In genomic region chr3:186235554-186235953, GRCh38 we compare ENCODE assay signal across 10 cellular contexts.
A peak's percentile ranks its signal among the peaks of the same experiment; 100 is the strongest.
DNase-seq lines count a peak whose midpoint lies in the region; ATAC-seq and TF ChIP-seq lines count a peak whose summit lies in the region.
"Had no signal": no experiment of that assay in that cellular context is flagged by ENCODE, and none has a peak within 500 bp of the region (broad histone marks: within the 10 kb centered on the region; RNA-seq: fewer than 3 reads in every experiment).

No MANE protein-coding gene starts in this region.

- DNase-seq in activated T-cell treated with anti-CD3 and anti-CD28 coated beads, Interleukin-2, amount 50 U/mL, for 4 hours: no peak
- no peak for DNase-seq in activated T-cell treated with anti-CD3 and anti-CD28 coated beads, Interleukin-2, amount 50 U/mL, for 1 hour
- DNase-seq in NCI-H2107 (lab: John Stamatoyannopoulos, UW) (no peak), mucosa of descending colon (no peak)
- DNase-seq in activated CD4-positive, CD25-positive, alpha-beta regulatory T cell treated with anti-CD3 and anti-CD28 coated beads, Interleukin-2, amount 50 U/mL, for 72 hours: no peak
- DNase-seq: ACHN, SJCRH30 had no signal

- H3K36me3 Mint-ChIP-seq in activated T-cell treated with anti-CD3 and anti-CD28 coated beads, Interleukin-2, amount 50 U/mL, for 4 hours (ENCODE audit: insufficient read depth): no peaks in the 10 kb centered on the region

- H3K36me3 ChIP-seq in skeletal muscle tissue (ENCODE audit: control insufficient read depth in 3 of 3, insufficient read depth in 3 of 3, low read length in 3 of 3) (no peaks in the 10 kb centered on the region), mucosa of descending colon (ENCODE audit: low read depth) (no peaks in the 10 kb centered on the region)
- H3K36me3 ChIP-seq: SJCRH30 had no signal

- intact Hi-C loops in mucosa of descending colon (cut with DNase I, micrococcal nuclease): no loop called here

- H3K4me1 ChIP-seq in skeletal muscle tissue (ENCODE audit: control insufficient read depth in 3 of 3, insufficient read depth in 3 of 3, low read length in 3 of 3) (peaks cover 7 to 33% (median 29%) of the 10 kb centered on the region in 3 donors), mucosa of descending colon (ENCODE audit: low read depth) (no peaks in the 10 kb centered on the region)
- H3K4me1 ChIP-seq: SJCRH30 had no signal

- H3K4me1 Mint-ChIP-seq in activated T-cell treated with anti-CD3 and anti-CD28 coated beads, Interleukin-2, amount 50 U/mL, for 4 hours (ENCODE audit: low read depth): peaks cover 8% of the 10 kb centered on the region

- peak; percentile 72 to 73 for ATAC-seq in activated T-cell treated with anti-CD3 and anti-CD28 coated beads, Interleukin-2, amount 50 U/mL, for 4 hours
- ATAC-seq in GM21576 (IDR thresholded peaks at IDR 0.05; ENCODE audit: unreplicated experiment) (peak; percentile 91), HG03439 (IDR thresholded peaks at IDR 0.05; ENCODE audit: unreplicated experiment) (peak; percentile 70), mucosa of descending colon (no peak)

- no peak overlapping the region for H3K9ac ChIP-seq in skeletal muscle tissue (ENCODE audit: low read depth in 1 of 3, low read length in 3 of 3)

- H3K9me3 Mint-ChIP-seq in activated T-cell treated with anti-CD3 and anti-CD28 coated beads, Interleukin-2, amount 50 U/mL, for 4 hours: no peaks in the 10 kb centered on the region

- TF ChIP-seq CTCF in mucosa of descending colon (IDR thresholded peaks at IDR 0.05): no peak

- no peak overlapping the region for H3K4me3 ChIP-seq in skeletal muscle tissue (ENCODE audit: low read length in 3 of 3)
- no peak overlapping the region for H3K4me3 ChIP-seq in mucosa of descending colon
- H3K4me3 ChIP-seq: SJCRH30 had no signal

- H3K4me3 Mint-ChIP-seq in activated T-cell treated with anti-CD3 and anti-CD28 coated beads, Interleukin-2, amount 50 U/mL, for 4 hours: no peak overlapping the region

- peaks cover 0 to 3% (median 0%) of the 10 kb centered on the region in 3 donors for H3K27me3 ChIP-seq in skeletal muscle tissue (ENCODE audit: control insufficient read depth in 3 of 3, insufficient read depth in 3 of 3, low read length in 3 of 3)
- H3K27me3 ChIP-seq: SJCRH30 had no signal

- H3K9me3 ChIP-seq in skeletal muscle tissue (ENCODE audit: control insufficient read depth in 3 of 3, low read length in 3 of 3): no peaks in the 10 kb centered on the region
- H3K9me3 ChIP-seq in mucosa of descending colon: no peaks in the 10 kb centered on the region
- H3K9me3 ChIP-seq: SJCRH30 had no signal

- peak overlapping the region; percentile 79 for H3K27ac ChIP-seq in skeletal muscle tissue (ENCODE audit: low read depth, low read length)
- H3K27ac ChIP-seq: SJCRH30 had no signal

- peaks cover 6% of the 10 kb centered on the region for H3K27me3 Mint-ChIP-seq in activated T-cell treated with anti-CD3 and anti-CD28 coated beads, Interleukin-2, amount 50 U/mL, for 4 hours (ENCODE audit: low read depth)
